20 cellular contexts compared by ENCODE assay signal in genomic region chr3:141380279-141380678, GRCh38. TPM values are rescaled to one million over a fixed set of nuclear protein-coding genes. Genes with fewer than 3 reads are reported as not detected.
DNase-seq lines count a peak whose midpoint lies in the region; ATAC-seq and TF ChIP-seq lines count a peak whose summit lies in the region.
"Had no signal": no experiment of that assay in that cellular context is flagged by ENCODE, and none has a peak within 500 bp of the region (broad histone marks: within the 10 kb centered on the region; RNA-seq: fewer than 3 reads in every experiment).

No MANE protein-coding gene starts in this region.

- 86 to 89% methylated on average over 2 of the region's 2 CpGs for WGBS in transverse colon (ENCODE audit: low coverage in 1 of 2), 2 donors

- H2AFZ ChIP-seq in OCI-LY7 (ENCODE audit: low read length), result peak overlapping the region; percentile 93
- H2AFZ ChIP-seq in Karpas-422 (ENCODE audit: low read length), result no peak overlapping the region
- H2AFZ ChIP-seq: PC-9 had no signal

- no peak for TF ChIP-seq EP300 in transverse colon (IDR thresholded peaks at IDR 0.05; ENCODE audit: low read depth)

- H3K4me3 ChIP-seq in OCI-LY7 (ENCODE audit: low read depth, low read length, poor library complexity, severe bottlenecking), result no peak overlapping the region
- no peak overlapping the region for H3K4me3 ChIP-seq in transverse colon
- H3K4me3 ChIP-seq in Karpas-422 (ENCODE audit: low read length), result no peak overlapping the region
- H3K4me3 ChIP-seq: K562, mucosa of descending colon, PC-9, SJSA1, uterus had no signal

- peak overlapping the region; percentile 41 for H3K4me2 ChIP-seq in OCI-LY7 (ENCODE audit: low read length)
- H3K4me2 ChIP-seq in Karpas-422 (ENCODE audit: low read depth, low read length, poor library complexity, severe bottlenecking), result no peak overlapping the region
- H3K4me2 ChIP-seq: PC-9 had no signal

- no TSS peak for BruUV-seq in OCI-LY7 (replicated peaks; lab: Mats Ljungman, UMichigan)

- H3K27me3 Mint-ChIP-seq in activated naive CD8-positive, alpha-beta T cell treated with anti-CD3 and anti-CD28 coated beads, Interleukin-2, amount 50 U/mL, for 24 hours, result no peaks in the 10 kb centered on the region
- H3K27me3 Mint-ChIP-seq in activated naive CD8-positive, alpha-beta T cell treated with anti-CD3 and anti-CD28 coated beads for 36 hours, result no peaks in the 10 kb centered on the region
- H3K27me3 Mint-ChIP-seq in effector memory CD8-positive, alpha-beta T cell, result peaks cover 0 to 8% of the 10 kb centered on the region in 2 donors

- no peak for TF ChIP-seq POLR2A in transverse colon (IDR thresholded peaks at IDR 0.05)

- no peak overlapping the region for H3K9ac ChIP-seq in Karpas-422 (ENCODE audit: low read length)

- no peak for ATAC-seq in activated naive CD8-positive, alpha-beta T cell treated with anti-CD3 and anti-CD28 coated beads, Interleukin-2, amount 50 U/mL, for 24 hours
- ATAC-seq in effector memory CD8-positive, alpha-beta T cell (replicated peaks), result no peak
- ATAC-seq: HCT116, K562, left cardiac atrium, mucosa of descending colon had no signal

- TF ChIP-seq CTCF in OCI-LY7 (conservative IDR thresholded peaks at IDR 0.05; ENCODE audit: low read length) (no peak), transverse colon (IDR thresholded peaks at IDR 0.05) (no peak)

- H4K20me1 ChIP-seq in OCI-LY7 (ENCODE audit: insufficient read depth, low read length), result no peaks in the 10 kb centered on the region
- H4K20me1 ChIP-seq in Karpas-422 (ENCODE audit: insufficient read depth, low read depth, low read length), result no peaks in the 10 kb centered on the region

- no peak for DNase-seq in activated naive CD8-positive, alpha-beta T cell treated with anti-CD3 and anti-CD28 coated beads, Interleukin-2, amount 50 U/mL, for 24 hours
- DNase-seq in activated naive CD8-positive, alpha-beta T cell treated with anti-CD3 and anti-CD28 coated beads for 36 hours, result no peak
- no peak for DNase-seq in OCI-LY7 (ENCODE audit: low spot score)
- DNase-seq in effector memory CD8-positive, alpha-beta T cell, result no peak
- no peak for DNase-seq in transverse colon
- DNase-seq in NCI-H2171 (lab: John Stamatoyannopoulos, UW), result no peak
- DNase-seq in Karpas-422, result no peak
- no peak for DNase-seq in NCI-H1436 treated with DMSO at 0.1 percent for 48 hours (lab: John Stamatoyannopoulos, UW)
- DNase-seq: dermis blood vessel endothelial cell, left cardiac atrium, mucosa of descending colon, NCI-H1092, NCI-H526 treated with DMSO at 0.1 percent for 48 hours, PC-9, retina, uterus had no signal

- POLR2A ChIA-PET in OCI-LY7 (lab: Charles Lee), result interaction anchor here (1.1 to 1.6 kb wide), 2 partner anchors 8 to 17 kb away, joined by 4 to 7 read pairs; no protein-coding TSS in a partner anchor

- H3K9me2 ChIP-seq in OCI-LY7 (ENCODE audit: insufficient read depth, low read length) (no peaks in the 10 kb centered on the region), Karpas-422 (replicated peaks; ENCODE audit: insufficient read depth, low read length) (no peaks in the 10 kb centered on the region)

- peak overlapping the region; percentile 12 for H3K27ac ChIP-seq in OCI-LY7 (ENCODE audit: low read depth, low read length, poor library complexity, severe bottlenecking)
- H3K27ac ChIP-seq in transverse colon, result peak overlapping the region; percentile 7 to 63 (median 30)
- no peak overlapping the region for H3K27ac ChIP-seq in Karpas-422 (ENCODE audit: low read length)
- H3K27ac ChIP-seq: neutrophil, PC-9, SJSA1 had no signal

- H3K79me2 ChIP-seq in OCI-LY7 (ENCODE audit: insufficient read depth, low read depth, low read length) (no peaks in the 10 kb centered on the region), Karpas-422 (ENCODE audit: low read length) (no peaks in the 10 kb centered on the region)

- no peaks in the 10 kb centered on the region for H3K36me3 Mint-ChIP-seq in activated naive CD8-positive, alpha-beta T cell treated with anti-CD3 and anti-CD28 coated beads, Interleukin-2, amount 50 U/mL, for 24 hours (ENCODE audit: low read depth)
- no peaks in the 10 kb centered on the region for H3K36me3 Mint-ChIP-seq in activated naive CD8-positive, alpha-beta T cell treated with anti-CD3 and anti-CD28 coated beads for 36 hours
- peaks cover 3% of the 10 kb centered on the region for H3K36me3 Mint-ChIP-seq in effector memory CD8-positive, alpha-beta T cell (ENCODE audit: insufficient read depth)

- H3K9me3 Mint-ChIP-seq in activated naive CD8-positive, alpha-beta T cell treated with anti-CD3 and anti-CD28 coated beads, Interleukin-2, amount 50 U/mL, for 24 hours, result no peaks in the 10 kb centered on the region
- no peaks in the 10 kb centered on the region for H3K9me3 Mint-ChIP-seq in activated naive CD8-positive, alpha-beta T cell treated with anti-CD3 and anti-CD28 coated beads for 36 hours
- peaks cover 0 to 2% of the 10 kb centered on the region in 2 donors for H3K9me3 Mint-ChIP-seq in effector memory CD8-positive, alpha-beta T cell

- H3K27me3 ChIP-seq in transverse colon, result no peaks in the 10 kb centered on the region
- no peaks in the 10 kb centered on the region for H3K27me3 ChIP-seq in Karpas-422 (ENCODE audit: low read length)
- H3K27me3 ChIP-seq: neutrophil, SJSA1, uterus had no signal

- peaks cover 22% of the 10 kb centered on the region for H3K4me1 Mint-ChIP-seq in activated naive CD8-positive, alpha-beta T cell treated with anti-CD3 and anti-CD28 coated beads, Interleukin-2, amount 50 U/mL, for 24 hours
- peaks cover 13% of the 10 kb centered on the region for H3K4me1 Mint-ChIP-seq in activated naive CD8-positive, alpha-beta T cell treated with anti-CD3 and anti-CD28 coated beads for 36 hours
- H3K4me1 Mint-ChIP-seq in effector memory CD8-positive, alpha-beta T cell (ENCODE audit: low read depth in 2 of 2), result peaks cover 23 to 35% of the 10 kb centered on the region in 2 donors

- H3K9me3 ChIP-seq in OCI-LY7 (ENCODE audit: low read length) (no peaks in the 10 kb centered on the region), transverse colon (no peaks in the 10 kb centered on the region), Karpas-422 (ENCODE audit: low read length) (no peaks in the 10 kb centered on the region)
- H3K9me3 ChIP-seq: mucosa of descending colon, neutrophil, SJSA1, uterus had no signal

- H3K4me1 ChIP-seq in OCI-LY7 (ENCODE audit: insufficient read depth, low read length, poor library complexity, severe bottlenecking), result peaks cover 68% of the 10 kb centered on the region
- H3K4me1 ChIP-seq in transverse colon, result peaks cover 0 to 30% (median 9%) of the 10 kb centered on the region in 4 donors
- peaks cover 32% of the 10 kb centered on the region for H3K4me1 ChIP-seq in Karpas-422 (ENCODE audit: low read length)
- H3K4me1 ChIP-seq: SJSA1, uterus had no signal

- intact Hi-C loops in OCI-LY7 (cut with micrococcal nuclease; ENCODE audit: unreplicated experiment) (loop anchor here (10.0 kb wide), 1 partner anchor 435 kb away; the partner anchor contains the start of gene SLC25A36), transverse colon (cut with DNase I; ENCODE audit: low total_unique reads) (no loop called here)

- in situ Hi-C loops in transverse colon (cut with MboI; ENCODE audit: low pct_ligation_motif_present in 1 of 4, low pct_unique_long_range_greater_than_20kb in 1 of 4, low sequenced_read_pairs in 3 of 4), result no loop called here

- no peak overlapping the region for H3K4me3 Mint-ChIP-seq in activated naive CD8-positive, alpha-beta T cell treated with anti-CD3 and anti-CD28 coated beads, Interleukin-2, amount 50 U/mL, for 24 hours
- H3K4me3 Mint-ChIP-seq in activated naive CD8-positive, alpha-beta T cell treated with anti-CD3 and anti-CD28 coated beads for 36 hours, result no peak overlapping the region
- H3K4me3 Mint-ChIP-seq in effector memory CD8-positive, alpha-beta T cell, result peak overlapping the region in 1 of 2 donors; percentile 61

- H3K27ac Mint-ChIP-seq in activated naive CD8-positive, alpha-beta T cell treated with anti-CD3 and anti-CD28 coated beads, Interleukin-2, amount 50 U/mL, for 24 hours, result peak overlapping the region; percentile 36
- H3K27ac Mint-ChIP-seq in activated naive CD8-positive, alpha-beta T cell treated with anti-CD3 and anti-CD28 coated beads for 36 hours, result no peak overlapping the region
- peak overlapping the region; percentile 95 to 98 for H3K27ac Mint-ChIP-seq in effector memory CD8-positive, alpha-beta T cell

- no peaks in the 10 kb centered on the region for H3K36me3 ChIP-seq in OCI-LY7 (ENCODE audit: insufficient read depth, low read length)
- peaks cover 0 to 4% (median 0%) of the 10 kb centered on the region in 4 donors for H3K36me3 ChIP-seq in transverse colon
- no peaks in the 10 kb centered on the region for H3K36me3 ChIP-seq in Karpas-422 (ENCODE audit: insufficient read depth, low read length)
- H3K36me3 ChIP-seq: neutrophil, uterus had no signal

- CTCF ChIA-PET in OCI-LY7 (lab: Charles Lee; ENCODE audit: unreplicated experiment), result no interaction called here

RNA-seq across cellular contexts. Expression of gene ZBTB38, which starts 12.0 kb away (rescaled TPM):
- total RNA-seq in activated naive CD8-positive, alpha-beta T cell treated with anti-CD3 and anti-CD28 coated beads for 36 hours, result 10 to 100 TPM; 14.7 to 16.7 TPM
- 7.6 and 8.4 TPM in 2 replicates for total RNA-seq in OCI-LY7 (2014; rRNA removed; shearing (Covaris generic))
- total RNA-seq in OCI-LY7 (2022) (12.4 and 16.6 TPM in 2 replicates), transverse colon (100 to 1,000 TPM in 3 of 4 donors, 10 to 100 TPM in 1; 71.8 to 182 (median 169) TPM)
- total RNA-seq in Karpas-422 (2014; rRNA removed; shearing (Covaris generic); ENCODE audit: low replicate concordance), result 18.0 and 38.0 TPM in 2 replicates
